Comparison of ENCODE assay signal across 7 cellular contexts in the genomic region with DNA sequence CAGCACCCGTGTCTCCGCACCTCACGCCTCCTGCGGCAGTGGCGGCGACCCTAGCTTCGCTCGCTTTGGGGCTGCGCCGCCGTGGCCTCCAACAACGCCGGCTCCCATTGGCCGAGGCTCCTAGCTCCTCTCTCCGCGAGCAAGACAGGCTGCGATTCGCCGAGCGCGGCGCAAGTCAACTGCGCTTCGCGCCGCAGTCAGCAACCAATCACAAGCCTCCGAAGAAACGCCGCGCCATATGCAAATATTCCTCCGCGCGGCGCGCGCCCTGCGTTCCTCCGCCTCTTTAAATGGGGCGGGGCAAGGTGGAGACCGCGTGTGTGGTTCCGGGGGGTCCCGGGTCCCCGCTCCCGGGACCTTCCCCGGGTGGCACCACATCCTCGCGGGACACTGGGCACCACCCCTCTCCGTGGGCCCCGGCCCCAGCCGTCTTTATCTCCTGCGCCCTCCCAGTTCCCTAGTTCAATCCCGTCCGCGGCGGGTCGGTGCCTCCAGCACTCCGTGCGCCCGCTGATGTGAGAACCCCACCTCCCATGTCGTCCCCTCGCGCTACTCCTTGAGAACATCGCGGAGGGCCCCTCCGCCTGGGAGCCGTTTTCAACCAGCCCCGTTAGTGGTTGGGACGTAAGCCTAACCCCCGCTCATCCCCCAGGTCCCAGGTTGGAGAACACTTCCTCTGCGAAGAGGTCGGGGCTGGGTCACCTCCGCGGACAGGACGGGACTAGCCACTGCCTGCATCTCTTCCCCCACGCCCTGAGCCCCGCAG. TPM values are rescaled to one million over a fixed set of nuclear protein-coding genes. Genes with fewer than 3 reads are reported as not detected.
DNase-seq lines count a peak whose midpoint lies in the region; ATAC-seq, FAIRE-seq and TF ChIP-seq lines count a peak whose summit lies in the region.

A gene with protein sequence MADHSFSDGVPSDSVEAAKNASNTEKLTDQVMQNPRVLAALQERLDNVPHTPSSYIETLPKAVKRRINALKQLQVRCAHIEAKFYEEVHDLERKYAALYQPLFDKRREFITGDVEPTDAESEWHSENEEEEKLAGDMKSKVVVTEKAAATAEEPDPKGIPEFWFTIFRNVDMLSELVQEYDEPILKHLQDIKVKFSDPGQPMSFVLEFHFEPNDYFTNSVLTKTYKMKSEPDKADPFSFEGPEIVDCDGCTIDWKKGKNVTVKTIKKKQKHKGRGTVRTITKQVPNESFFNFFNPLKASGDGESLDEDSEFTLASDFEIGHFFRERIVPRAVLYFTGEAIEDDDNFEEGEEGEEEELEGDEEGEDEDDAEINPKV (minus strand): TSS at position 96 of the 766 bp plus-strand sequence. CDS start 13,109 bp downstream, outside the sequence.

- H3K79me2 ChIP-seq in hepatocyte: peaks cover 43% of the 10 kb centered on the region

- no peaks in the 10 kb centered on the region for H3K27me3 ChIP-seq in hepatocyte

- WGBS in hepatocyte (ENCODE audit: low lambda C conversion rate, missing lambda C conversion rate): under 1% methylated on average over 72 of the region's 77 CpGs

- H3K9me2 ChIP-seq in hepatocyte (replicated peaks; ENCODE audit: insufficient read depth): no peaks in the 10 kb centered on the region

- peak; percentile 99 for DNase-seq in GM18507 (ENCODE audit: extremely low spot score, insufficient read length, low read depth)
- peak; percentile 81 for DNase-seq in NCI-H2029 treated with DMSO at 0.1 percent for 48 hours (lab: John Stamatoyannopoulos, UW)
- DNase-seq in T-helper 9 cell: peak; percentile 95
- peak; percentile 89 for DNase-seq in astrocyte of the cerebellum (ENCODE audit: low read depth)
- DNase-seq in hepatocyte (ENCODE audit: low spot score): peak; percentile 98
- DNase-seq in retina: peak; percentile 98

- H3K4me3 ChIP-seq in astrocyte of the cerebellum (ENCODE audit: low read depth, low read length) (peak within 1 kb of the TSS; percentile 92), hepatocyte (peak within 1 kb of the TSS; percentile 77)

- peak within 1 kb of the TSS; percentile 99 for H3K27ac ChIP-seq in hepatocyte

- H3K36me3 ChIP-seq in hepatocyte (replicated peaks; ENCODE audit: insufficient read depth, low read depth): no peaks in the 10 kb centered on the region

- H3K9me3 ChIP-seq in hepatocyte (ENCODE audit: low read depth): no peaks in the 10 kb centered on the region

- H3K4me2 ChIP-seq in hepatocyte: peak within 1 kb of the TSS; percentile 90

- TF ChIP-seq CTCF in astrocyte of the cerebellum (IDR thresholded peaks at IDR 0.05; ENCODE audit: low read depth, low read length, missing control alignments): no peak
- no peak for TF ChIP-seq CTCF in hepatocyte (IDR thresholded peaks at IDR 0.05; ENCODE audit: poor library complexity)

- peaks cover 38% of the 10 kb centered on the region for H4K20me1 ChIP-seq in hepatocyte (ENCODE audit: insufficient read depth, poor library complexity, severe bottlenecking)

- ATAC-seq in HG02981 (IDR thresholded peaks at IDR 0.05; ENCODE audit: unreplicated experiment): peak; percentile 79

- H2AFZ ChIP-seq in hepatocyte: peak within 1 kb of the TSS; percentile 66

- H3K4me1 ChIP-seq in hepatocyte (ENCODE audit: insufficient read depth): peaks cover 28% of the 10 kb centered on the region

- peak; percentile 96 for FAIRE-seq in GM18507 (lab: Jason Lieb, UNC)

- in situ Hi-C loops in astrocyte of the cerebellum (cut with HindIII; ENCODE audit: low sequenced_read_pairs): loop anchor here (5.0 kb wide), 1 partner anchor 50 kb away; no protein-coding TSS in a partner anchor

RNA-seq across cellular contexts. Expression of the gene that starts here (rescaled TPM):
- 75.7 and 79.0 TPM in 2 replicates for total RNA-seq in hepatocyte
- 101 and 118 TPM in 2 replicates for polyA plus RNA-seq in hepatocyte

Comparison
In these comparisons a context has a peak if more than half of its experiments do, and no peak if none do; other contexts are left out.
1. Peak in every context shown above with its lines: DNase-seq, ATAC-seq, H3K4me3 ChIP-seq and H3K27ac ChIP-seq.